In genomic region chr17:30997842-30998241, GRCh38 we compare ENCODE assay signal across 25 cellular contexts. TPM values are rescaled to one million over a fixed set of nuclear protein-coding genes. Genes with fewer than 3 reads are reported as not detected.
A peak's percentile ranks its signal among the peaks of the same experiment; 100 is the strongest.
DNase-seq lines count a peak whose midpoint lies in the region; ATAC-seq, FAIRE-seq and TF ChIP-seq lines count a peak whose summit lies in the region.
"Had no signal": no experiment of that assay in that cellular context is flagged by ENCODE, and none has a peak within 500 bp of the region (broad histone marks: within the 10 kb centered on the region; RNA-seq: fewer than 3 reads in every experiment).

No MANE protein-coding gene starts in this region.

- no TSS peak for BruUV-seq in Caco-2 (replicated peaks; lab: Mats Ljungman, UMichigan)

- no peaks in the 10 kb centered on the region for H3K27me3 Mint-ChIP-seq in activated T-helper 17 cell treated with anti-CD3 and anti-CD28 coated beads, Interleukin-2, amount 50 U/mL, for 72 hours
- H3K27me3 Mint-ChIP-seq in Caco-2 (ENCODE audit: insufficient read depth, unreplicated experiment), result no peaks in the 10 kb centered on the region
- H3K27me3 Mint-ChIP-seq: B cell; CD4-positive, CD25-positive, alpha-beta regulatory T cell had no signal

- no peak overlapping the region for H3K27ac Mint-ChIP-seq in activated T-helper 17 cell treated with anti-CD3 and anti-CD28 coated beads, Interleukin-2, amount 50 U/mL, for 72 hours
- no peak overlapping the region for H3K27ac Mint-ChIP-seq in Caco-2 (ENCODE audit: unreplicated experiment)
- H3K27ac Mint-ChIP-seq: B cell; CD4-positive, CD25-positive, alpha-beta regulatory T cell; CD8-positive, alpha-beta T cell had no signal

- no peak for TF ChIP-seq CTCF in colonic mucosa (IDR thresholded peaks at IDR 0.05)
- TF ChIP-seq CTCF in gastroesophageal sphincter (IDR thresholded peaks at IDR 0.05), result no peak
- TF ChIP-seq CTCF in Caco-2 (IDR thresholded peaks at IDR 0.05; ENCODE audit: insufficient read depth in 1 of 2, low read depth in 1 of 2, low read length in 1 of 2, severe bottlenecking in 1 of 2, unreplicated experiment in 1 of 2), result no peak

- POLR2A ChIA-PET in Caco-2 (lab: Charles Lee), result no interaction called here

- WGBS in small intestine, 3 donors, result 45 to 78% (median 67%) methylated on average over 5 of the region's 5 CpGs
- WGBS in gastroesophageal sphincter (ENCODE audit: low coverage in 1 of 2), 2 donors, result 89 to 90% methylated on average over 4 to 5 of the region's 5 CpGs

- H3K4me1 ChIP-seq in colonic mucosa (no peaks in the 10 kb centered on the region), small intestine (ENCODE audit: control insufficient read depth in 2 of 2, insufficient read depth in 1 of 2, low read depth in 1 of 2, low read length in 1 of 2) (peaks cover 0 to 2% of the 10 kb centered on the region in 2 donors), gastroesophageal sphincter (no peaks in the 10 kb centered on the region), Caco-2 (peaks cover 10% of the 10 kb centered on the region)
- H3K4me1 ChIP-seq: BLaER1, HAP-1 had no signal

- DNase-seq in colonic mucosa (peak; percentile 54), left colon (peak in 1 of 2 donors; percentile 42), small intestine (peak; percentile 23), foreskin melanocyte (no peak), Caco-2 (no peak), RPMI8226 (no peak)
- DNase-seq: CD4-positive, CD25-positive, alpha-beta regulatory T cell; CD8-positive, alpha-beta T cell; DMS 273 treated with DMSO at 0.1 percent for 48 hours; DMS79; EL; GDM1; GOT3 had no signal

- peaks cover 12% of the 10 kb centered on the region for H3K36me3 Mint-ChIP-seq in activated T-helper 17 cell treated with anti-CD3 and anti-CD28 coated beads, Interleukin-2, amount 50 U/mL, for 72 hours (ENCODE audit: low read depth)
- no peaks in the 10 kb centered on the region for H3K36me3 Mint-ChIP-seq in Caco-2 (ENCODE audit: insufficient read depth, unreplicated experiment)

- H3K4me1 Mint-ChIP-seq in activated T-helper 17 cell treated with anti-CD3 and anti-CD28 coated beads, Interleukin-2, amount 50 U/mL, for 72 hours, result no peaks in the 10 kb centered on the region
- H3K4me1 Mint-ChIP-seq in Caco-2 (ENCODE audit: low read depth, unreplicated experiment), result peaks cover 7% of the 10 kb centered on the region
- H3K4me1 Mint-ChIP-seq: B cell; CD4-positive, CD25-positive, alpha-beta regulatory T cell had no signal

- H3K27ac ChIP-seq in colonic mucosa (peak overlapping the region; percentile 77), small intestine (ENCODE audit: low read depth in 1 of 2, low read length in 1 of 2) (peak overlapping the region in 1 of 2 donors; percentile 13), gastroesophageal sphincter (no peak overlapping the region)
- H3K27ac ChIP-seq: 22Rv1, BLaER1, C4-2B had no signal

- no peak overlapping the region for H3K4me3 Mint-ChIP-seq in activated T-helper 17 cell treated with anti-CD3 and anti-CD28 coated beads, Interleukin-2, amount 50 U/mL, for 72 hours
- no peak overlapping the region for H3K4me3 Mint-ChIP-seq in Caco-2 (ENCODE audit: unreplicated experiment)
- H3K4me3 Mint-ChIP-seq: B cell; CD4-positive, CD25-positive, alpha-beta regulatory T cell; CD8-positive, alpha-beta T cell had no signal

- H3K4me3 ChIP-seq in colonic mucosa (no peak overlapping the region), small intestine (ENCODE audit: low read depth in 1 of 2, low read length in 2 of 2) (no peak overlapping the region), gastroesophageal sphincter (no peak overlapping the region), Caco-2 (ENCODE audit: low read depth, low read length) (no peak overlapping the region)
- H3K4me3 ChIP-seq: BLaER1, HAP-1 had no signal

- H3K9me3 ChIP-seq in colonic mucosa (no peaks in the 10 kb centered on the region), small intestine (ENCODE audit: control insufficient read depth, low read depth) (no peaks in the 10 kb centered on the region), gastroesophageal sphincter (no peaks in the 10 kb centered on the region), Caco-2 (no peaks in the 10 kb centered on the region)
- H3K9me3 ChIP-seq: BLaER1, HAP-1 had no signal

- TF ChIP-seq EP300 in gastroesophageal sphincter (IDR thresholded peaks at IDR 0.05), result no peak

- H3K36me3 ChIP-seq in colonic mucosa, result no peaks in the 10 kb centered on the region
- H3K36me3 ChIP-seq in small intestine (ENCODE audit: control insufficient read depth in 2 of 2, insufficient read depth in 2 of 2, low read length in 2 of 2), result peaks cover 6 to 8% of the 10 kb centered on the region in 2 donors
- peaks cover 0 to 97% of the 10 kb centered on the region in 2 donors for H3K36me3 ChIP-seq in gastroesophageal sphincter
- no peaks in the 10 kb centered on the region for H3K36me3 ChIP-seq in Caco-2 (ENCODE audit: control insufficient read depth, insufficient read depth, low read length)

- no peaks in the 10 kb centered on the region for H3K9me3 Mint-ChIP-seq in activated T-helper 17 cell treated with anti-CD3 and anti-CD28 coated beads, Interleukin-2, amount 50 U/mL, for 72 hours
- no peaks in the 10 kb centered on the region for H3K9me3 Mint-ChIP-seq in Caco-2 (ENCODE audit: unreplicated experiment)
- H3K9me3 Mint-ChIP-seq: CD4-positive, CD25-positive, alpha-beta regulatory T cell; CD8-positive, alpha-beta T cell had no signal

- CTCF ChIA-PET in Caco-2 (lab: Charles Lee), result interaction anchor here (1.5 kb wide), 1 partner anchor 11 kb away, joined by 4 read pairs; no protein-coding TSS in a partner anchor

- no peak for FAIRE-seq in small intestine (lab: Jason Lieb, UNC)
- FAIRE-seq: A204.1, D721Med, GM12891, GM18507, H54 had no signal

- H3K27me3 ChIP-seq in colonic mucosa (no peaks in the 10 kb centered on the region), small intestine (ENCODE audit: control insufficient read depth in 2 of 2, insufficient read depth in 2 of 2, low read length in 2 of 2) (no peaks in the 10 kb centered on the region), gastroesophageal sphincter (no peaks in the 10 kb centered on the region), Caco-2 (replicated peaks; ENCODE audit: control insufficient read depth, insufficient read depth, low read length) (no peaks in the 10 kb centered on the region)
- H3K27me3 ChIP-seq: BLaER1 had no signal

- no peak for TF ChIP-seq POLR2A in gastroesophageal sphincter (IDR thresholded peaks at IDR 0.05)

- peak overlapping the region in 1 of 2 donors; percentile 23 for H3K9ac ChIP-seq in colonic mucosa (ENCODE audit: low read depth in 2 of 2, low read length in 2 of 2)
- H3K9ac ChIP-seq: BLaER1 had no signal

- ATAC-seq in activated T-helper 17 cell treated with anti-CD3 and anti-CD28 coated beads, Interleukin-2, amount 50 U/mL, for 72 hours (replicated peaks), result peak; percentile 26
- ATAC-seq in left colon (peak; percentile 84), gastroesophageal sphincter (no peak)
- ATAC-seq: CD8-positive, alpha-beta T cell had no signal

- intact Hi-C loops in colonic mucosa (cut with DNase I), result no loop called here
- intact Hi-C loops in left colon (cut with DNase I, micrococcal nuclease), result no loop called here
- intact Hi-C loops in Caco-2 (cut with micrococcal nuclease; ENCODE audit: unreplicated experiment), result loop anchor here (10.0 kb wide), 1 partner anchor 53 kb away; no protein-coding TSS in a partner anchor

RNA-seq across cellular contexts. Expression of gene RNF135, which starts 27.0 kb away (rescaled TPM):
- 1 to 10 TPM; 4.0 to 4.4 TPM for total RNA-seq in activated T-helper 17 cell treated with anti-CD3 and anti-CD28 coated beads, Interleukin-2, amount 50 U/mL, for 72 hours
- total RNA-seq in colonic mucosa (10 to 100 TPM; 18.6 to 18.9 TPM), left colon (10 to 100 TPM; 19.2 to 27.0 TPM), gastroesophageal sphincter (10 to 100 TPM; 18.2 to 22.3 (median 20.3) TPM), Caco-2 (2022) (0.64 TPM in 1 of 2 replicates, not detected in the other)
- polyA plus RNA-seq in small intestine, result 10 to 100 TPM; 12.3 to 20.5 (median 16.3) TPM

Comparison
In these comparisons a context has a peak if more than half of its experiments do, and no peak if none do; other contexts are left out.
1. DNase-seq: peak in colonic mucosa (single experiment) and small intestine (single experiment); none in foreskin melanocyte (single experiment), Caco-2 (0 of 2) and RPMI8226 (single experiment).